16 cellular contexts compared by ENCODE assay signal in genomic region chr10:96448021-96448457, GRCh38.
A peak's percentile ranks its signal among the peaks of the same experiment; 100 is the strongest.
DNase-seq lines count a peak whose midpoint lies in the region; ATAC-seq and TF ChIP-seq lines count a peak whose summit lies in the region.
"Had no signal": no experiment of that assay in that cellular context is flagged by ENCODE, and none has a peak within 500 bp of the region (broad histone marks: within the 10 kb centered on the region; RNA-seq: fewer than 3 reads in every experiment).

No MANE protein-coding gene starts in this region.

- TF ChIP-seq POLR2A in gastrocnemius medialis (IDR thresholded peaks at IDR 0.05), result no peak

- H3K36me3 ChIP-seq in gastrocnemius medialis, result no peaks in the 10 kb centered on the region
- H3K36me3 ChIP-seq: ovary had no signal

- H3K9me3 ChIP-seq in gastrocnemius medialis, result no peaks in the 10 kb centered on the region
- H3K9me3 ChIP-seq: ovary had no signal

- H3K4me1 ChIP-seq in gastrocnemius medialis (no peaks in the 10 kb centered on the region), foreskin keratinocyte (no peaks in the 10 kb centered on the region)

- ATAC-seq in GM18858 (IDR thresholded peaks at IDR 0.05; ENCODE audit: unreplicated experiment) (peak; percentile 63), HG02610 (IDR thresholded peaks at IDR 0.05; ENCODE audit: unreplicated experiment) (peak; percentile 94), gastrocnemius medialis (peak; percentile 68 to 77), foreskin keratinocyte (no peak)
- ATAC-seq: activated CD8-positive, alpha-beta T cell treated with anti-CD3 and anti-CD28 coated beads for 36 hours; K562; PC-3 had no signal

- H3K27ac ChIP-seq in gastrocnemius medialis (no peak overlapping the region), foreskin keratinocyte (no peak overlapping the region)
- H3K27ac ChIP-seq: ovary had no signal

- in situ Hi-C loops in gastrocnemius medialis (cut with MboI; ENCODE audit: low sequenced_read_pairs in 4 of 4), result no loop called here

- intact Hi-C loops in gastrocnemius medialis (cut with DNase I; ENCODE audit: low total_unique reads), result no loop called here

- no peak overlapping the region for H3K4me3 ChIP-seq in gastrocnemius medialis
- H3K4me3 ChIP-seq: K562, ovary had no signal

- H3K27me3 ChIP-seq in gastrocnemius medialis (no peaks in the 10 kb centered on the region), foreskin keratinocyte (no peaks in the 10 kb centered on the region)
- H3K27me3 ChIP-seq: ovary had no signal

- TF ChIP-seq CTCF in gastrocnemius medialis (IDR thresholded peaks at IDR 0.05 in 4 of 5, conservative IDR thresholded peaks at IDR 0.05 in 1 of 5) (no peak), foreskin keratinocyte (conservative IDR thresholded peaks at IDR 0.05) (no peak)

- DNase-seq in ecto neural progenitor cell (ENCODE audit: low spot score) (peak; percentile 44), gastrocnemius medialis (peak; percentile 26 to 57), superior temporal gyrus (ENCODE audit: extremely low spot score) (no peak), NCI-H526 (lab: John Stamatoyannopoulos, UW) (no peak), foreskin keratinocyte (no peak)
- DNase-seq in NK-92 treated with Interleukin-12 subunit alpha and Interleukin-12 subunit beta, amount 100 ng/mL, for 24 hours (lab: John Stamatoyannopoulos, UW), result no peak
- DNase-seq: activated CD8-positive, alpha-beta T cell treated with anti-CD3 and anti-CD28 coated beads for 36 hours; activated naive CD4-positive, alpha-beta T cell treated with anti-CD3 and anti-CD28 coated beads, Interleukin-2, amount 50 U/mL, for 16 hours; COR-L47; NCI-H2029; PC-3; stimulated activated CD4-positive, alpha-beta T cell treated with anti-CD3 and anti-CD28 coated beads, Interleukin-4, amount 100 ng/mL, for 4 hours had no signal

Comparison
In these comparisons a context has a peak if more than half of its experiments do, and no peak if none do; other contexts are left out.
1. DNase-seq: peak in ecto neural progenitor cell (single experiment) and gastrocnemius medialis (2 of 2); none in superior temporal gyrus (single experiment), NK-92 treated with Interleukin-12 subunit alpha and Interleukin-12 subunit beta, amount 100 ng/mL, for 24 hours (single experiment), NCI-H526 (0 of 2) and foreskin keratinocyte (0 of 2).